15 cellular contexts compared by ENCODE assay signal in the genomic region with DNA sequence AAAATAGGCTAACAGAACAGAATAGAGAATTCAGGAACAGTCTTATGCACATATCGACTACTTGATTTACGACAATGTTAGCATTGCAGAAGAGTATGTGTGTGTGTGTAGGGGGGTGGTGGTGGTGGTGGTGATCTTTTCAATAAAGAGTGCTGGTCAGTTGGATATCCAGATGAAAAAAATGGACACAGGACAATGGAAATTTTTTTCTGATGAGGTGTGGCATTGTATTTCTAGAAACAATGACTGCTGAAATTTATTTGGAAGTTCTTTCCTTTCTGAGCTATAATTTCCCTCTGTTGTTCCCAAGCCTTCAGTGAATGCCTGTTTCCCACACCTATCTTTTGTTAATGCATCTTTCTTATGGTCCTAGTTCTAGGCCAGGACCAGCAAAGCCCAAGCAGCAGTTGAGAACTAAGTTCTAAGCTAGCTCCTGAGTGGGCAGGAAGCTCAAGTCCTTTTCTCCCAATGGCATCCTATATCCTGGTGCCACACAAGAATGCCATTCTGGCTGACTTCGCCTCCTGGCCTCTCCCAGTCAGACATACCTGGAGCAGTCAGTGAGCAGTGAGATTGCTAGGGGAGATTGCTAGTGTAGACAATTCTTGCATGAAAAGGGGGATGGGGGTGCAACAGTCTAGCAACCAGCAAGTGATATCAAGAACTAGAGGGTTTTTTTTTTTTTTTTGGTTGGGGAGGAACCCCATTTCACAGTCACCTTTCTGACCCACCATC. TPM values are rescaled to one million over a fixed set of nuclear protein-coding genes. Genes with fewer than 3 reads are reported as not detected.
DNase-seq lines count a peak whose midpoint lies in the region; ATAC-seq and TF ChIP-seq lines count a peak whose summit lies in the region.
"Had no signal": no experiment of that assay in that cellular context is flagged by ENCODE, and none has a peak within 500 bp of the region (broad histone marks: within the 10 kb centered on the region; RNA-seq: fewer than 3 reads in every experiment).

No MANE protein-coding gene starts in this region.

- no peak for TF ChIP-seq CTCF in Panc1 (IDR thresholded peaks at IDR 0.05)
- TF ChIP-seq CTCF in progenitor cell of endocrine pancreas (IDR thresholded peaks at IDR 0.05; ENCODE audit: unreplicated experiment): no peak
- no peak for TF ChIP-seq CTCF in GM13977 (IDR thresholded peaks at IDR 0.05; ENCODE audit: extremely low read depth, insufficient read depth, missing control alignments)

- no TSS peak for BruUV-seq in Panc1 (replicated peaks; lab: Mats Ljungman, UMichigan)

- no peaks in the 10 kb centered on the region for H3K36me3 ChIP-seq in Panc1 (ENCODE audit: control insufficient read depth, insufficient read depth, low read length)
- H3K36me3 ChIP-seq: pancreas had no signal

- peaks cover 23% of the 10 kb centered on the region for H3K4me1 ChIP-seq in Panc1 (ENCODE audit: control insufficient read depth, insufficient read depth, low read length)
- H3K4me1 ChIP-seq: pancreas had no signal

- no peaks in the 10 kb centered on the region for H3K36me3 Mint-ChIP-seq in dendritic cell treated with granulocyte-macrophage colony-stimulating factor and Interleukin-4, amounts not matched to agents 40 ng/mL and 50 ng/mL, for 4 days (ENCODE audit: low read depth)
- H3K36me3 Mint-ChIP-seq in progenitor cell of endocrine pancreas (ENCODE audit: insufficient read depth): no peaks in the 10 kb centered on the region

- POLR2A ChIA-PET in Panc1 (lab: Charles Lee): interaction anchor here (0.5 to 0.7 kb wide), 3 partner anchors 41 to 87 kb away, joined by 5 to 34 read pairs (median 5); no protein-coding TSS in a partner anchor

- H3K4me3 ChIP-seq in Panc1 (ENCODE audit: low read depth in 2 of 2, low read length in 2 of 2): no peak overlapping the region

- H3K4me3 Mint-ChIP-seq in dendritic cell treated with granulocyte-macrophage colony-stimulating factor and Interleukin-4, amounts not matched to agents 40 ng/mL and 50 ng/mL, for 4 days: peak overlapping the region; percentile 32
- peak overlapping the region; percentile 71 for H3K4me3 Mint-ChIP-seq in progenitor cell of endocrine pancreas (ENCODE audit: low read depth)

- intact Hi-C loops in Panc1 (cut with micrococcal nuclease; ENCODE audit: unreplicated experiment): loop anchor here (5.0 to 10.0 kb wide), 2 partner anchors 66 to 159 kb away; no protein-coding TSS in a partner anchor
- intact Hi-C loops in dendritic cell treated with granulocyte-macrophage colony-stimulating factor and Interleukin-4, amounts not matched to agents 40 ng/mL and 50 ng/mL, for 4 days (cut with micrococcal nuclease): loop anchor here (10.0 kb wide), 1 partner anchor 159 kb away; no protein-coding TSS in a partner anchor

- H3K4me1 Mint-ChIP-seq in dendritic cell treated with granulocyte-macrophage colony-stimulating factor and Interleukin-4, amounts not matched to agents 40 ng/mL and 50 ng/mL, for 4 days (ENCODE audit: low read depth): peaks cover 48% of the 10 kb centered on the region
- H3K4me1 Mint-ChIP-seq in progenitor cell of endocrine pancreas (ENCODE audit: low read depth): peaks cover 7% of the 10 kb centered on the region

- CTCF ChIA-PET in Panc1 (lab: Charles Lee): no interaction called here

- peak overlapping the region; percentile 34; the same call in 1 of the 2 replicates for H3K27ac ChIP-seq in Panc1 (ENCODE audit: low read length)
- H3K27ac ChIP-seq: hepatocyte, pancreas had no signal

- H3K9me3 Mint-ChIP-seq in dendritic cell treated with granulocyte-macrophage colony-stimulating factor and Interleukin-4, amounts not matched to agents 40 ng/mL and 50 ng/mL, for 4 days: peaks cover 31% of the 10 kb centered on the region
- peaks cover 17% of the 10 kb centered on the region for H3K9me3 Mint-ChIP-seq in progenitor cell of endocrine pancreas (ENCODE audit: low read depth)

- H3K27me3 ChIP-seq in Panc1 (ENCODE audit: control insufficient read depth, insufficient read depth, low read length): no peaks in the 10 kb centered on the region

- in situ Hi-C loops in Panc1 (cut with HindIII; ENCODE audit: low pct_unique_long_range_greater_than_20kb, low sequenced_read_pairs) (no loop called here), GM13977 (cut with MboI; ENCODE audit: low pct_unique_long_range_greater_than_20kb, low sequenced_read_pairs, unreplicated experiment) (no loop called here)

- H3K9me3 ChIP-seq in Panc1 (ENCODE audit: control insufficient read depth, insufficient read depth, low read depth, low read length): peaks cover 4% of the 10 kb centered on the region; the same call in 1 of the 2 replicates
- H3K9me3 ChIP-seq: pancreas had no signal

- H3K27ac Mint-ChIP-seq in dendritic cell treated with granulocyte-macrophage colony-stimulating factor and Interleukin-4, amounts not matched to agents 40 ng/mL and 50 ng/mL, for 4 days: no peak overlapping the region
- H3K27ac Mint-ChIP-seq in progenitor cell of endocrine pancreas: peak overlapping the region; percentile 40

- peak; percentile 57 for DNase-seq in activated CD8-positive, alpha-beta memory T cell treated with anti-CD3 and anti-CD28 coated beads for 24 hours
- DNase-seq in activated CD8-positive, alpha-beta memory T cell treated with anti-CD3 and anti-CD28 coated beads, Interleukin-2, amount 50 U/mL, for 4 hours: no peak
- DNase-seq in Panc1 (ENCODE audit: low read depth, low spot score) (no peak), progenitor cell of endocrine pancreas (ENCODE audit: low spot score, unreplicated experiment) (no peak), KG1 (lab: John Stamatoyannopoulos, UW) (no peak), SHP77 treated with DMSO at 0.1 percent for 48 hours (lab: John Stamatoyannopoulos, UW) (no peak), GM13977 (ENCODE audit: low spot score) (no peak)
- DNase-seq: ACHN, left ventricle myocardium superior, NCI-H187 treated with DMSO at 0.1 percent for 48 hours, pancreas, trophoblast cell had no signal

- no peak for ATAC-seq in Panc1
- ATAC-seq: pancreas, Right ventricle myocardium inferior had no signal

- peaks cover 77% of the 10 kb centered on the region for H3K27me3 Mint-ChIP-seq in dendritic cell treated with granulocyte-macrophage colony-stimulating factor and Interleukin-4, amounts not matched to agents 40 ng/mL and 50 ng/mL, for 4 days
- peaks cover 40% of the 10 kb centered on the region for H3K27me3 Mint-ChIP-seq in progenitor cell of endocrine pancreas

RNA-seq across cellular contexts. Expression of a gene that starts 1.2 kb away (rescaled TPM):
- total RNA-seq in Panc1 (2021; ENCODE audit: unreplicated experiment) (85.4 TPM), progenitor cell of endocrine pancreas (2.5 and 2.8 TPM in 2 replicates)
- 137 TPM for polyA plus RNA-seq in Panc1 (2012; ENCODE audit: insufficient read length)

Comparison
In these comparisons a context has a peak if more than half of its experiments do, and no peak if none do; other contexts are left out.
1. RNA of a gene that starts 1.2 kb away (total RNA-seq): 85.4 TPM in Panc1 (single experiment); 2.5 to 2.8 TPM in progenitor cell of endocrine pancreas; every median in the first group is over 10 times any median in the second.